ENCODE assay signal across 8 cellular contexts in the genomic region with DNA sequence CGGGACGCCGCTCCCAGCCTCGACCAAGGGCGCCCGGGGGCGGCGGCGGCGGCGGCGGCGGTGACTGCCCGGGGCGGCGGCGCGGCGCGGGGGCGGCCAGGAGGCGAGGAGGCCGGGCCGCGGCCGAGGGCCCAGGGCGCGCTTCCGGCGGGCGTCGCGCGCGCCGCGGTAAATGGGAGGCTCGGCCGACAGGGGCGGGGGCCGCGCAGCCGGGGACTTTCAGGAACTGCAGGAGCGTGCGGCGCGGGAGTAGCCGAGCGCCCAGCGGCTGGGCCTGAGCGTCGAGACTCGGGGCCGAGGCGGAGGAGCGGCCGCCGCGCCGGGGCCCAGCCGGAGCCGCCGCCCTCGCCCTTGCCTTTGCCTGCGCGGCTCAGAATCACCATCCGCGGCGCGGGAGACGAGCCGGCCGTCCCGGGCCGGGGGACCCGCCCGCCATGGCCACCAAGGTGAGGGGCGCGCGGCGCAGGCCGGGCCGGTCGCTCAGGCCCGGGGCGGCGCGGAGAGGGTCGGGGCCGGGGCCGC. TPM values are rescaled to one million over a fixed set of nuclear protein-coding genes. Genes with fewer than 3 reads are reported as not detected.
A peak's percentile ranks its signal among the peaks of the same experiment; 100 is the strongest.
DNase-seq lines count a peak whose midpoint lies in the region; ATAC-seq lines count a peak whose summit lies in the region.

Gene SNX9, plus strand, starts transcription at position 246 of the 522 bp plus-strand sequence. Its CDS starts 189 bp downstream, at position 435.

- peak within 1 kb of the TSS; percentile 77 for H3K4me3 ChIP-seq in mesodermal cell (ENCODE audit: extremely low read depth, insufficient read depth, low read length, poor library complexity, severe bottlenecking)

- peak within 1 kb of the TSS; percentile 69 for H3K27ac ChIP-seq in mesodermal cell (ENCODE audit: low read depth, low read length, severe bottlenecking)

- H3K9me3 ChIP-seq in mesodermal cell (ENCODE audit: control insufficient read depth, low read length): no peaks in the 10 kb centered on the region

- in situ Hi-C loops in endometrial microvascular endothelial cells (cut with HindIII; ENCODE audit: inconsistent ontology term, low pct_unique_long_range_greater_than_20kb, low sequenced_read_pairs): loop anchor here (10.0 kb wide), 1 partner anchor 68 kb away; no protein-coding TSS in a partner anchor

- H3K4me1 ChIP-seq in mesodermal cell (ENCODE audit: control insufficient read depth, insufficient read depth, low read length, poor library complexity, severe bottlenecking): peaks cover 7% of the 10 kb centered on the region

- DNase-seq in AG08396 (ENCODE audit: low spot score) (peak; percentile 87), NCI-H82 treated with DMSO at 0.1 percent for 48 hours (lab: John Stamatoyannopoulos, UW; ENCODE audit: unreplicated experiment) (peak; percentile 12)
- peak; percentile 72 for DNase-seq in activated CD8-positive, alpha-beta memory T cell treated with anti-CD3 and anti-CD28 coated beads, Interleukin-2, amount 50 U/mL, for 4 hours
- peak; percentile 50 to 64 for DNase-seq in stimulated activated CD8-positive, alpha-beta memory T cell treated with anti-CD3 and anti-CD28 coated beads, Interleukin-2, amount 100 ng/mL, for 48 hours (ENCODE audit: low read depth in 2 of 2)

- peak; percentile 71 for ATAC-seq in GM18868 (IDR thresholded peaks at IDR 0.05; ENCODE audit: unreplicated experiment)
- peak; percentile 77 for ATAC-seq in HG03095 (IDR thresholded peaks at IDR 0.05; ENCODE audit: unreplicated experiment)

- WGBS in mesodermal cell (ENCODE audit: insufficient coverage in 2 of 2), 2 experiments: 0% methylated on average over 69 to 71 of the region's 91 CpGs

- H3K36me3 ChIP-seq in mesodermal cell (ENCODE audit: control insufficient read depth, insufficient read depth, low read length): no peaks in the 10 kb centered on the region

RNA-seq across cellular contexts. Expression of gene SNX9, which starts in this region (rescaled TPM):
- 25.4 TPM for total RNA-seq in endometrial microvascular endothelial cells (ENCODE audit: inconsistent ontology term)
- 30.4 TPM for polyA plus RNA-seq in mesodermal cell (2013, experiment 1 of 2)
- 34.5 TPM for polyA plus RNA-seq in mesodermal cell (2013, experiment 2 of 2)

Comparison
In these comparisons a context has a peak if more than half of its experiments do, and no peak if none do; other contexts are left out.
1. Peak in every context shown above with its lines: DNase-seq, ATAC-seq, H3K4me3 ChIP-seq and H3K27ac ChIP-seq.
2. DNase-seq: peak in every context shown above with its lines; median percentile 87 in AG08396; 72 in activated CD8-positive, alpha-beta memory T cell treated with anti-CD3 and anti-CD28 coated beads, Interleukin-2, amount 50 U/mL, for 4 hours; 57 in stimulated activated CD8-positive, alpha-beta memory T cell treated with anti-CD3 and anti-CD28 coated beads, Interleukin-2, amount 100 ng/mL, for 48 hours; 12 in NCI-H82 treated with DMSO at 0.1 percent for 48 hours.